Comparison of ENCODE assay signal across 2 cellular contexts in the genomic region with DNA sequence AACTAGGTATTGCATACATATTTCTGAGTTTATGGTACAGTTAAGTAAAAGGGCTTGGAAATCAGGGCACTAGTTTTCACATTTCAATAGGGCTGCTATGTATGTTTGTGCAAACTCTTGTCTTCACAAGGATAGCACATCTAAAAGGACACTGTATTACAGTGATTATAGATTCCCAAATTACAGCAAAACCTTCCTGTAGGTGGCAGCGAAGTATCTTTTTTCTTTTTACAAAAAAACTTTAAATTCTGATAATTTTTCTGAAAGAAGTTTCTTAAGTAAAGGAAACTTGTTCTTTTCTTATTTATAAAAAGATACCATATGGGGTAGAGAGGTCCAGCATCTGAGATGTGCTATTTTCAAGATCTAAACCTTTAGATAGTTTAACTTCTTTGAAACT.
TF ChIP-seq lines count a peak whose summit lies in the region.

No MANE protein-coding gene starts in this region.

TF ChIP-seq in SK-N-SH, 30 proteins besides CTCF, POLR2A, EP300 and RAD21 (continued from another document):
- TF ChIP-seq, protein P1, sequence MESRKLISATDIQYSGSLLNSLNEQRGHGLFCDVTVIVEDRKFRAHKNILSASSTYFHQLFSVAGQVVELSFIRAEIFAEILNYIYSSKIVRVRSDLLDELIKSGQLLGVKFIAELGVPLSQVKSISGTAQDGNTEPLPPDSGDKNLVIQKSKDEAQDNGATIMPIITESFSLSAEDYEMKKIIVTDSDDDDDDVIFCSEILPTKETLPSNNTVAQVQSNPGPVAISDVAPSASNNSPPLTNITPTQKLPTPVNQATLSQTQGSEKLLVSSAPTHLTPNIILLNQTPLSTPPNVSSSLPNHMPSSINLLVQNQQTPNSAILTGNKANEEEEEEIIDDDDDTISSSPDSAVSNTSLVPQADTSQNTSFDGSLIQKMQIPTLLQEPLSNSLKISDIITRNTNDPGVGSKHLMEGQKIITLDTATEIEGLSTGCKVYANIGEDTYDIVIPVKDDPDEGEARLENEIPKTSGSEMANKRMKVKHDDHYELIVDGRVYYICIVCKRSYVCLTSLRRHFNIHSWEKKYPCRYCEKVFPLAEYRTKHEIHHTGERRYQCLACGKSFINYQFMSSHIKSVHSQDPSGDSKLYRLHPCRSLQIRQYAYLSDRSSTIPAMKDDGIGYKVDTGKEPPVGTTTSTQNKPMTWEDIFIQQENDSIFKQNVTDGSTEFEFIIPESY (IDR thresholded peaks at IDR 0.05; ENCODE audit: borderline replicate concordance, low read depth): no peak
- TF ChIP-seq, protein P2, sequence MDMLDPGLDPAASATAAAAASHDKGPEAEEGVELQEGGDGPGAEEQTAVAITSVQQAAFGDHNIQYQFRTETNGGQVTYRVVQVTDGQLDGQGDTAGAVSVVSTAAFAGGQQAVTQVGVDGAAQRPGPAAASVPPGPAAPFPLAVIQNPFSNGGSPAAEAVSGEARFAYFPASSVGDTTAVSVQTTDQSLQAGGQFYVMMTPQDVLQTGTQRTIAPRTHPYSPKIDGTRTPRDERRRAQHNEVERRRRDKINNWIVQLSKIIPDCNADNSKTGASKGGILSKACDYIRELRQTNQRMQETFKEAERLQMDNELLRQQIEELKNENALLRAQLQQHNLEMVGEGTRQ (IDR thresholded peaks at IDR 0.05; ENCODE audit: borderline replicate concordance, low read depth, low read length): no peak
- TF ChIP-seq MEF2A (IDR thresholded peaks at IDR 0.05; ENCODE audit: borderline replicate concordance, low read depth) (no peak), FOXJ3 (CRISPR knock-in tag; IDR thresholded peaks at IDR 0.05) (no peak), GABPA (IDR thresholded peaks at IDR 0.05; ENCODE audit: low read depth) (no peak), CHD2 (IDR thresholded peaks at IDR 0.05; ENCODE audit: low read length, partially characterized antibody) (no peak), NFIC (IDR thresholded peaks at IDR 0.05; ENCODE audit: borderline replicate concordance) (no peak), GATA2 (CRISPR knock-in tag; IDR thresholded peaks at IDR 0.05) (no peak), MXI1 (IDR thresholded peaks at IDR 0.05; ENCODE audit: low read depth, low read length) (no peak), RCOR1 (IDR thresholded peaks at IDR 0.05; ENCODE audit: low read length) (no peak), RXRA (IDR thresholded peaks at IDR 0.05; ENCODE audit: borderline replicate concordance, low read depth) (no peak), POLR2AphosphoS5 (IDR thresholded peaks at IDR 0.05; ENCODE audit: low read depth, low read length) (no peak), RFX5 (IDR thresholded peaks at IDR 0.05; ENCODE audit: low read length) (no peak)
- TF ChIP-seq, protein P3, sequence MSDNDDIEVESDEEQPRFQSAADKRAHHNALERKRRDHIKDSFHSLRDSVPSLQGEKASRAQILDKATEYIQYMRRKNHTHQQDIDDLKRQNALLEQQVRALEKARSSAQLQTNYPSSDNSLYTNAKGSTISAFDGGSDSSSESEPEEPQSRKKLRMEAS (IDR thresholded peaks at IDR 0.05; ENCODE audit: low read depth): no peak
TF ChIP-seq in SK-N-SH: peak in this region for 0.

TF ChIP-seq in SK-N-SH treated with all-trans-retinoic acid at 6 μM for 48 hours, 23 proteins besides CTCF, POLR2A, EP300 and RAD21 (continued from another document):
- TF ChIP-seq ESRRG (CRISPR knock-in tag; IDR thresholded peaks at IDR 0.05): no peak
- TF ChIP-seq, protein P4, sequence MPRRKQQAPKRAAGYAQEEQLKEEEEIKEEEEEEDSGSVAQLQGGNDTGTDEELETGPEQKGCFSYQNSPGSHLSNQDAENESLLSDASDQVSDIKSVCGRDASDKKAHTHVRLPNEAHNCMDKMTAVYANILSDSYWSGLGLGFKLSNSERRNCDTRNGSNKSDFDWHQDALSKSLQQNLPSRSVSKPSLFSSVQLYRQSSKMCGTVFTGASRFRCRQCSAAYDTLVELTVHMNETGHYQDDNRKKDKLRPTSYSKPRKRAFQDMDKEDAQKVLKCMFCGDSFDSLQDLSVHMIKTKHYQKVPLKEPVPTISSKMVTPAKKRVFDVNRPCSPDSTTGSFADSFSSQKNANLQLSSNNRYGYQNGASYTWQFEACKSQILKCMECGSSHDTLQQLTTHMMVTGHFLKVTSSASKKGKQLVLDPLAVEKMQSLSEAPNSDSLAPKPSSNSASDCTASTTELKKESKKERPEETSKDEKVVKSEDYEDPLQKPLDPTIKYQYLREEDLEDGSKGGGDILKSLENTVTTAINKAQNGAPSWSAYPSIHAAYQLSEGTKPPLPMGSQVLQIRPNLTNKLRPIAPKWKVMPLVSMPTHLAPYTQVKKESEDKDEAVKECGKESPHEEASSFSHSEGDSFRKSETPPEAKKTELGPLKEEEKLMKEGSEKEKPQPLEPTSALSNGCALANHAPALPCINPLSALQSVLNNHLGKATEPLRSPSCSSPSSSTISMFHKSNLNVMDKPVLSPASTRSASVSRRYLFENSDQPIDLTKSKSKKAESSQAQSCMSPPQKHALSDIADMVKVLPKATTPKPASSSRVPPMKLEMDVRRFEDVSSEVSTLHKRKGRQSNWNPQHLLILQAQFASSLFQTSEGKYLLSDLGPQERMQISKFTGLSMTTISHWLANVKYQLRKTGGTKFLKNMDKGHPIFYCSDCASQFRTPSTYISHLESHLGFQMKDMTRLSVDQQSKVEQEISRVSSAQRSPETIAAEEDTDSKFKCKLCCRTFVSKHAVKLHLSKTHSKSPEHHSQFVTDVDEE (CRISPR knock-in tag; IDR thresholded peaks at IDR 0.05): no peak
- no peak for TF ChIP-seq RARB (CRISPR knock-in tag; IDR thresholded peaks at IDR 0.05)
- no peak for TF ChIP-seq ZC3H10 (CRISPR knock-in tag; IDR thresholded peaks at IDR 0.05)
- TF ChIP-seq SNAI2 (CRISPR knock-in tag; IDR thresholded peaks at IDR 0.05): no peak
- TF ChIP-seq GLIS3 (CRISPR knock-in tag; IDR thresholded peaks at IDR 0.05): no peak
- TF ChIP-seq ZFP3 (CRISPR knock-in tag; IDR thresholded peaks at IDR 0.05): no peak
- TF ChIP-seq CSDC2 (CRISPR knock-in tag; IDR thresholded peaks at IDR 0.05): no peak
- TF ChIP-seq, protein P5, sequence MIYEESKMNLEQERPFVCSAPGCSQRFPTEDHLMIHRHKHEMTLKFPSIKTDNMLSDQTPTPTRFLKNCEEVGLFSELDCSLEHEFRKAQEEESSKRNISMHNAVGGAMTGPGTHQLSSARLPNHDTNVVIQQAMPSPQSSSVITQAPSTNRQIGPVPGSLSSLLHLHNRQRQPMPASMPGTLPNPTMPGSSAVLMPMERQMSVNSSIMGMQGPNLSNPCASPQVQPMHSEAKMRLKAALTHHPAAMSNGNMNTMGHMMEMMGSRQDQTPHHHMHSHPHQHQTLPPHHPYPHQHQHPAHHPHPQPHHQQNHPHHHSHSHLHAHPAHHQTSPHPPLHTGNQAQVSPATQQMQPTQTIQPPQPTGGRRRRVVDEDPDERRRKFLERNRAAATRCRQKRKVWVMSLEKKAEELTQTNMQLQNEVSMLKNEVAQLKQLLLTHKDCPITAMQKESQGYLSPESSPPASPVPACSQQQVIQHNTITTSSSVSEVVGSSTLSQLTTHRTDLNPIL (CRISPR knock-in tag; IDR thresholded peaks at IDR 0.05; ENCODE audit: low read depth): no peak
- TF ChIP-seq, protein P6, sequence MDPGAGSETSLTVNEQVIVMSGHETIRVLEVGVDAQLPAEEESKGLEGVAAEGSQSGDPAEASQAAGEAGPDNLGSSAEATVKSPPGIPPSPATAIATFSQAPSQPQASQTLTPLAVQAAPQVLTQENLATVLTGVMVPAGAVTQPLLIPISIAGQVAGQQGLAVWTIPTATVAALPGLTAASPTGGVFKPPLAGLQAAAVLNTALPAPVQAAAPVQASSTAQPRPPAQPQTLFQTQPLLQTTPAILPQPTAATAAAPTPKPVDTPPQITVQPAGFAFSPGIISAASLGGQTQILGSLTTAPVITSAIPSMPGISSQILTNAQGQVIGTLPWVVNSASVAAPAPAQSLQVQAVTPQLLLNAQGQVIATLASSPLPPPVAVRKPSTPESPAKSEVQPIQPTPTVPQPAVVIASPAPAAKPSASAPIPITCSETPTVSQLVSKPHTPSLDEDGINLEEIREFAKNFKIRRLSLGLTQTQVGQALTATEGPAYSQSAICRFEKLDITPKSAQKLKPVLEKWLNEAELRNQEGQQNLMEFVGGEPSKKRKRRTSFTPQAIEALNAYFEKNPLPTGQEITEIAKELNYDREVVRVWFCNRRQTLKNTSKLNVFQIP (CRISPR knock-in tag; IDR thresholded peaks at IDR 0.05; ENCODE audit: borderline replicate concordance, low read depth): no peak
- no peak for TF ChIP-seq TOX (CRISPR knock-in tag; IDR thresholded peaks at IDR 0.05; ENCODE audit: borderline replicate concordance)
- no peak for TF ChIP-seq ARNTL (CRISPR knock-in tag; IDR thresholded peaks at IDR 0.05; ENCODE audit: borderline replicate concordance, low read depth)
- TF ChIP-seq ISL1 (CRISPR knock-in tag; IDR thresholded peaks at IDR 0.05): no peak
